ENCODE assay signal across 1 cellular context in genomic region chr19:14529254-14530004, GRCh38.
TF ChIP-seq lines count a peak whose summit lies in the region.

Gene TECR, plus strand, starts transcription at chr19:14529594. Its CDS starts 103 bp downstream, at chr19:14529697.

TF ChIP-seq in HepG2, 621 proteins besides CTCF, POLR2A, EP300 and RAD21 (continued from another document and continues in another):
- 0 out of 4 replicates have a peak, but pooled peaks of 1 of the 2 experiments have one; percentile 12 for TF ChIP-seq ATF4 (CRISPR knock-in tag; IDR thresholded peaks at IDR 0.05)
- TF ChIP-seq ZNF615 (CRISPR knock-in tag; IDR thresholded peaks at IDR 0.05; ENCODE audit: borderline replicate concordance): no peak
- TF ChIP-seq HNRNPK (IDR thresholded peaks at IDR 0.05; ENCODE audit: low read depth, low read length, poor library complexity, severe bottlenecking): no peak
- TF ChIP-seq BRCA1 (CRISPR knock-in tag; IDR thresholded peaks at IDR 0.05): no peak
- no peak for TF ChIP-seq REPIN1 (CRISPR knock-in tag; IDR thresholded peaks at IDR 0.05; ENCODE audit: borderline replicate concordance, low read depth)
- no peak for TF ChIP-seq PREB (CRISPR knock-in tag; IDR thresholded peaks at IDR 0.05)
- TF ChIP-seq ZNF720 (CRISPR knock-in tag; IDR thresholded peaks at IDR 0.05): no peak
- peak; percentile 68 for TF ChIP-seq MNT (IDR thresholded peaks at IDR 0.05)
- TF ChIP-seq HMGXB3 (CRISPR knock-in tag; IDR thresholded peaks at IDR 0.05; ENCODE audit: borderline replicate concordance): peak; percentile 10; the same call in 1 of the 2 replicates
- no peak; the same call in 1 of the 2 replicates for TF ChIP-seq ARNTL (CRISPR knock-in tag; IDR thresholded peaks at IDR 0.05)
- no peak for TF ChIP-seq GLMP (CRISPR knock-in tag; IDR thresholded peaks at IDR 0.05; ENCODE audit: borderline replicate concordance)
- TF ChIP-seq ZNF652 (CRISPR knock-in tag; IDR thresholded peaks at IDR 0.05; ENCODE audit: borderline replicate concordance, low read depth): no peak; the same call in 1 of the 2 replicates
- TF ChIP-seq ISX (CRISPR knock-in tag; conservative IDR thresholded peaks at IDR 0.05): no peak
- TF ChIP-seq NONO (IDR thresholded peaks at IDR 0.05): no peak
- TF ChIP-seq NONO (CRISPR knock-in tag; conservative IDR thresholded peaks at IDR 0.05): peak; percentile 88
- no peak for TF ChIP-seq KLF15 (CRISPR knock-in tag; IDR thresholded peaks at IDR 0.05; ENCODE audit: borderline replicate concordance)
- TF ChIP-seq TSC22D2 (CRISPR knock-in tag; IDR thresholded peaks at IDR 0.05; ENCODE audit: borderline replicate concordance): peak; percentile 45; the same call in 1 of the 2 replicates
- no peak for TF ChIP-seq HHEX (CRISPR knock-in tag; IDR thresholded peaks at IDR 0.05)
- no peak for TF ChIP-seq TRIM24 (CRISPR knock-in tag; IDR thresholded peaks at IDR 0.05)
- TF ChIP-seq ELF4 (CRISPR knock-in tag; IDR thresholded peaks at IDR 0.05; ENCODE audit: borderline replicate concordance): no peak
- TF ChIP-seq ZNF326 (CRISPR knock-in tag; IDR thresholded peaks at IDR 0.05; ENCODE audit: borderline replicate concordance): no peak
- TF ChIP-seq ZFP90 (CRISPR knock-in tag; IDR thresholded peaks at IDR 0.05; ENCODE audit: borderline replicate concordance): no peak
- TF ChIP-seq HNRNPLL (IDR thresholded peaks at IDR 0.05; ENCODE audit: low read depth, low read length, poor library complexity, severe bottlenecking): no peak
- 0 out of 2 replicates have a peak, but pooled peaks have one; percentile 55 for TF ChIP-seq ZNF441 (CRISPR knock-in tag; IDR thresholded peaks at IDR 0.05; ENCODE audit: borderline replicate concordance)
- no peak for TF ChIP-seq IKZF1 (IDR thresholded peaks at IDR 0.05)
- TF ChIP-seq SKIL (CRISPR knock-in tag; IDR thresholded peaks at IDR 0.05; ENCODE audit: borderline replicate concordance): no peak
- TF ChIP-seq RBAK (CRISPR knock-in tag; IDR thresholded peaks at IDR 0.05): no peak
- TF ChIP-seq GATAD1 (CRISPR knock-in tag; IDR thresholded peaks at IDR 0.05): peak; percentile 55
- TF ChIP-seq ZNF263 (CRISPR knock-in tag; IDR thresholded peaks at IDR 0.05): no peak
- TF ChIP-seq TFDP1 (CRISPR knock-in tag; IDR thresholded peaks at IDR 0.05; ENCODE audit: borderline replicate concordance): peak; percentile 81; the same call in 1 of the 2 replicates
- peak; percentile 39; the same call in 1 of the 2 replicates for TF ChIP-seq SRY (CRISPR knock-in tag; IDR thresholded peaks at IDR 0.05)
- peak; percentile 59; the same call in 1 of the 2 replicates for TF ChIP-seq ZNF124 (CRISPR knock-in tag; IDR thresholded peaks at IDR 0.05)
- no peak for TF ChIP-seq MLXIP (CRISPR knock-in tag; IDR thresholded peaks at IDR 0.05; ENCODE audit: borderline replicate concordance)
- peak; percentile 100 for TF ChIP-seq MYPOP (CRISPR knock-in tag; IDR thresholded peaks at IDR 0.05)
- TF ChIP-seq RXRA (CRISPR knock-in tag; IDR thresholded peaks at IDR 0.05): peak; percentile 72; the same call in 1 of the 2 replicates
- peak; percentile 85; the same call in 1 of the 2 replicates for TF ChIP-seq ZFX (CRISPR knock-in tag; IDR thresholded peaks at IDR 0.05; ENCODE audit: low read depth)
- peak; percentile 80; the same call in 1 of the 2 replicates for TF ChIP-seq NFATC3 (CRISPR knock-in tag; IDR thresholded peaks at IDR 0.05)
- peak; percentile 69; the same call in 1 of the 2 replicates for TF ChIP-seq MEF2D (CRISPR knock-in tag; IDR thresholded peaks at IDR 0.05)
- TF ChIP-seq ZNF557 (CRISPR knock-in tag; IDR thresholded peaks at IDR 0.05): no peak
- TF ChIP-seq ZNF543 (CRISPR knock-in tag; IDR thresholded peaks at IDR 0.05): peak; percentile 47; the same call in 1 of the 2 replicates
- TF ChIP-seq ZNF281 (CRISPR knock-in tag; IDR thresholded peaks at IDR 0.05; ENCODE audit: borderline replicate concordance): no peak
- no peak for TF ChIP-seq PPARG (CRISPR knock-in tag; conservative IDR thresholded peaks at IDR 0.05)
- peak; percentile 85 for TF ChIP-seq ZSCAN31 (CRISPR knock-in tag; IDR thresholded peaks at IDR 0.05; ENCODE audit: low read depth)
- no peak for TF ChIP-seq PRPF4 (IDR thresholded peaks at IDR 0.05; ENCODE audit: low read depth, low read length, poor library complexity, severe bottlenecking)
